ENCODE assay signal across 11 cellular contexts in the genomic region with DNA sequence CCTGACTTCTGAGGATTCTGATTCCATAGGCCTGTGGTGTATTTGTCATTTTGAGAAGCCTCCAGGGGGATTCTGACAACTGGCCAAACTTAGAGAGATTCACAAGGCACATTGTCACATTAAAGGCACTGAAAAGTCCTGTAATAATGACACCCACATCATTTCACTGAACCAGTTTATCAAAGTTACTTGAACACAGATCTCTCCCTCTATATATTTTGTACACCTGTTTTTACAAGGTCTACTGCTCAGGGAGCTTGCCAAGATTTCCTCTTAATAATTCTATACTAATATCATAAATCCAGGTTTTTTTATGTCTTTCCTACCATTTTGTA. TPM values are rescaled to one million over a fixed set of nuclear protein-coding genes. Genes with fewer than 3 reads are reported as not detected.
"Had no signal": no experiment of that assay in that cellular context is flagged by ENCODE, and none has a peak within 500 bp of the region (broad histone marks: within the 10 kb centered on the region; RNA-seq: fewer than 3 reads in every experiment).

No MANE protein-coding gene starts in this region.

- H3K4me1 Mint-ChIP-seq: GM23338 had no signal

- H3K4me3 ChIP-seq: GM23248, GM23338, HAP-1 had no signal

- ATAC-seq: GM23338, HCT116 had no signal

- H3K27ac Mint-ChIP-seq: GM23338, H9 had no signal

- DNase-seq: GM23248, GOT3, H7, H9, HCEC 1CT had no signal

- H2AFZ ChIP-seq: GM23248, GM23338 had no signal

- H3K9me3 Mint-ChIP-seq: GM23338, H9 had no signal

- H3K9me3 ChIP-seq: HAP-1 had no signal

- FAIRE-seq: H1, H54 had no signal

- H3K4me1 ChIP-seq: HAP-1 had no signal

- H3K27ac ChIP-seq: GM23248 had no signal

- H3K4me2 ChIP-seq: GM23338 had no signal

- H3K4me3 Mint-ChIP-seq: GM23338, H9 had no signal

- H3K9ac ChIP-seq: GM23248 had no signal

- H3K36me3 ChIP-seq: HAP-1 had no signal

RNA-seq across cellular contexts. Expression of gene LRRC74B, which starts 50.0 kb away (rescaled TPM):
- total RNA-seq: GM23248, GM23338, H1, H4, H7, H9 had no signal
- polyA plus RNA-seq: GM23248, GM23338, H1 had no signal
